In genomic region chr21:36960676-36961284, GRCh38 we compare ENCODE assay signal across 25 cellular contexts. TPM values are rescaled to one million over a fixed set of nuclear protein-coding genes. Genes with fewer than 3 reads are reported as not detected.
"Had no signal": no experiment of that assay in that cellular context is flagged by ENCODE, and none has a peak within 500 bp of the region (broad histone marks: within the 10 kb centered on the region; RNA-seq: fewer than 3 reads in every experiment).

No MANE protein-coding gene starts in this region.

- H3K4me3 Mint-ChIP-seq: activated CD4-positive, alpha-beta memory T cell treated with anti-CD3 and anti-CD28 coated beads, Interleukin-2, amount 10 ng/mL, durations not matched to agents 7 days and 5 days; activated CD4-positive, alpha-beta T cell treated with anti-CD3 and anti-CD28 coated beads, Interleukin-2, amount 10 ng/mL, durations not matched to agents 7 days and 5 days; activated naive CD4-positive, alpha-beta T cell treated with anti-CD3 and anti-CD28 coated beads, Interleukin-2, amount 10 ng/mL, durations not matched to agents 7 days and 5 days; activated naive CD8-positive, alpha-beta T cell treated with anti-CD3 and anti-CD28 coated beads for 36 hours; T-cell had no signal

- DNase-seq: activated CD4-positive, alpha-beta memory T cell treated with anti-CD3 and anti-CD28 coated beads, Interleukin-2, amount 10 ng/mL, durations not matched to agents 7 days and 5 days; activated CD4-positive, alpha-beta T cell treated with anti-CD3 and anti-CD28 coated beads, Interleukin-2, amount 10 ng/mL, durations not matched to agents 7 days and 5 days; activated CD4-positive, CD25-positive, alpha-beta regulatory T cell; activated gamma-delta T cell treated with Interleukin-2 at 50 U/mL for 16 hours; activated naive CD4-positive, alpha-beta T cell treated with anti-CD3 and anti-CD28 coated beads, Interleukin-2, amount 10 ng/mL, durations not matched to agents 7 days and 5 days; activated naive CD8-positive, alpha-beta T cell treated with anti-CD3 and anti-CD28 coated beads for 36 hours; activated T-cell treated with anti-CD3 and anti-CD28 coated beads for 4 hours; activated T-cell treated with anti-CD3 and anti-CD28 coated beads, Interleukin-2, amount 50 U/mL, for 48 hours; brain microvascular endothelial cell; Kasumi-1; KBM-7; NCI-H1105 treated with DMSO at 0.1 percent for 48 hours; NCI-H1930; NCI-H2171; NCI-H2227 treated with DMSO at 0.1 percent for 48 hours; NCI-H526 treated with DMSO at 0.1 percent for 48 hours; NCI-H82; T-cell had no signal

- H3K4me3 ChIP-seq: SK-N-MC had no signal

- H3K9me3 Mint-ChIP-seq: activated CD4-positive, alpha-beta memory T cell treated with anti-CD3 and anti-CD28 coated beads, Interleukin-2, amount 10 ng/mL, durations not matched to agents 7 days and 5 days; activated CD4-positive, alpha-beta T cell treated with anti-CD3 and anti-CD28 coated beads, Interleukin-2, amount 10 ng/mL, durations not matched to agents 7 days and 5 days; activated naive CD4-positive, alpha-beta T cell treated with anti-CD3 and anti-CD28 coated beads, Interleukin-2, amount 10 ng/mL, durations not matched to agents 7 days and 5 days; activated naive CD8-positive, alpha-beta T cell treated with anti-CD3 and anti-CD28 coated beads for 36 hours; activated T-helper 2 cell treated with anti-CD3 and anti-CD28 coated beads, Interferon-gamma antibody, Interleukin-2, Interleukin-4, amounts not matched to agents 10 μg/mL and 5 μg/mL and 100 μg/mL, durations not matched to agents 14 hours and 24 hours and 36 hours; T-cell had no signal

- H3K27ac Mint-ChIP-seq: activated CD4-positive, alpha-beta memory T cell treated with anti-CD3 and anti-CD28 coated beads, Interleukin-2, amount 10 ng/mL, durations not matched to agents 7 days and 5 days; activated CD4-positive, alpha-beta T cell treated with anti-CD3 and anti-CD28 coated beads, Interleukin-2, amount 10 ng/mL, durations not matched to agents 7 days and 5 days; activated naive CD4-positive, alpha-beta T cell treated with anti-CD3 and anti-CD28 coated beads, Interleukin-2, amount 10 ng/mL, durations not matched to agents 7 days and 5 days; activated naive CD8-positive, alpha-beta T cell treated with anti-CD3 and anti-CD28 coated beads for 36 hours; activated T-helper 2 cell treated with anti-CD3 and anti-CD28 coated beads, Interferon-gamma antibody, Interleukin-2, Interleukin-4, amounts not matched to agents 10 μg/mL and 5 μg/mL and 100 μg/mL, durations not matched to agents 14 hours and 24 hours and 36 hours; T-cell had no signal

- H3K27me3 Mint-ChIP-seq: activated CD4-positive, alpha-beta memory T cell treated with anti-CD3 and anti-CD28 coated beads, Interleukin-2, amount 10 ng/mL, durations not matched to agents 7 days and 5 days; activated CD4-positive, alpha-beta T cell treated with anti-CD3 and anti-CD28 coated beads, Interleukin-2, amount 10 ng/mL, durations not matched to agents 7 days and 5 days; activated naive CD4-positive, alpha-beta T cell treated with anti-CD3 and anti-CD28 coated beads, Interleukin-2, amount 10 ng/mL, durations not matched to agents 7 days and 5 days; activated naive CD8-positive, alpha-beta T cell treated with anti-CD3 and anti-CD28 coated beads for 36 hours; T-cell had no signal

- H3K36me3 ChIP-seq: brain microvascular endothelial cell had no signal

- H3K27ac ChIP-seq: brain microvascular endothelial cell, SK-N-MC, VCaP had no signal

- ATAC-seq: T-cell had no signal

- H3K27me3 ChIP-seq: brain microvascular endothelial cell had no signal

RNA-seq across cellular contexts. Expression of gene RIPPLY3, which starts 45.7 kb away (rescaled TPM):
- total RNA-seq: activated CD4-positive, alpha-beta memory T cell treated with anti-CD3 and anti-CD28 coated beads, Interleukin-2, amount 10 ng/mL, durations not matched to agents 7 days and 5 days; activated T-helper 2 cell treated with anti-CD3 and anti-CD28 coated beads, Interferon-gamma antibody, Interleukin-2, Interleukin-4, amounts not matched to agents 10 μg/mL and 5 μg/mL and 100 μg/mL, durations not matched to agents 14 hours and 24 hours and 36 hours; cardiac septum; OCI-LY7; RPMI7951; T-cell; T-helper 2 cell treated with Interferon-gamma antibody and Interleukin-4, amounts not matched to agents 100 ng/mL and 5 ng/mL, for 36 hours had no signal
